Comparison of ENCODE assay signal across 9 cellular contexts in genomic region chr3:39153977-39154299, GRCh38. TPM values are rescaled to one million over a fixed set of nuclear protein-coding genes. Genes with fewer than 3 reads are reported as not detected.
DNase-seq lines count a peak whose midpoint lies in the region; ATAC-seq, FAIRE-seq and TF ChIP-seq lines count a peak whose summit lies in the region.
"Had no signal": no experiment of that assay in that cellular context is flagged by ENCODE, and none has a peak within 500 bp of the region (broad histone marks: within the 10 kb centered on the region; RNA-seq: fewer than 3 reads in every experiment).

No MANE protein-coding gene starts in this region.

- no peak for FAIRE-seq in RCC 7860 (lab: Jason Lieb, UNC)
- FAIRE-seq: A204.1 had no signal

- no peaks in the 10 kb centered on the region for H3K27me3 ChIP-seq in left lung

- TF ChIP-seq CTCF in left lung (IDR thresholded peaks at IDR 0.05), result no peak

- H3K36me3 Mint-ChIP-seq in T-helper 1 cell treated with Interleukin-12 subunit alpha and Interleukin-12 subunit beta and Interleukin-4 antibody, amounts not matched to agents 30 μg/mL and 1 μg/mL, for 36 hours (ENCODE audit: low read depth), result peaks cover 13% of the 10 kb centered on the region

- in situ Hi-C loops in KBM-7 (cut with MboI; ENCODE audit: low pct_unique_long_range_greater_than_20kb, low sequenced_read_pairs), result no loop called here

- peaks cover 33 to 44% of the 10 kb centered on the region in 2 donors for H3K4me1 ChIP-seq in left lung

- DNase-seq in T-helper 1 cell, result no peak
- no peak for DNase-seq in left lung
- DNase-seq in RCC 7860 (ENCODE audit: low spot score), result no peak
- no peak for DNase-seq in KBM-7

- peak overlapping the region; percentile 76 for H3K27ac ChIP-seq in angular gyrus (ENCODE audit: low read depth, low read length)
- H3K27ac ChIP-seq in left lung, result peak overlapping the region; percentile 99
- H3K27ac ChIP-seq in temporal lobe (ENCODE audit: low read depth, low read length), result peak overlapping the region; percentile 45

- H3K4me3 Mint-ChIP-seq in T-helper 1 cell treated with Interleukin-12 subunit alpha and Interleukin-12 subunit beta and Interleukin-4 antibody, amounts not matched to agents 30 μg/mL and 1 μg/mL, for 36 hours, result peak overlapping the region; percentile 77

- ATAC-seq in left lung (no peak), GM19395 (IDR thresholded peaks at IDR 0.05; ENCODE audit: unreplicated experiment) (no peak)

- peaks cover 13% of the 10 kb centered on the region for H3K27me3 Mint-ChIP-seq in T-helper 1 cell treated with Interleukin-12 subunit alpha and Interleukin-12 subunit beta and Interleukin-4 antibody, amounts not matched to agents 30 μg/mL and 1 μg/mL, for 36 hours (ENCODE audit: low read depth)

- no peaks in the 10 kb centered on the region for H3K36me3 ChIP-seq in left lung

- no peaks in the 10 kb centered on the region for H3K9me3 ChIP-seq in left lung

- peak overlapping the region; percentile 11 to 93 for H3K4me3 ChIP-seq in left lung

- no peaks in the 10 kb centered on the region for H3K9me3 Mint-ChIP-seq in T-helper 1 cell treated with Interleukin-12 subunit alpha and Interleukin-12 subunit beta and Interleukin-4 antibody, amounts not matched to agents 30 μg/mL and 1 μg/mL, for 36 hours

- H3K27ac Mint-ChIP-seq in T-helper 1 cell treated with Interleukin-12 subunit alpha and Interleukin-12 subunit beta and Interleukin-4 antibody, amounts not matched to agents 30 μg/mL and 1 μg/mL, for 36 hours, result peak overlapping the region; percentile 92

- intact Hi-C loops in left lung (cut with DNase I), result no loop called here

- peaks cover 44% of the 10 kb centered on the region for H3K4me1 Mint-ChIP-seq in T-helper 1 cell treated with Interleukin-12 subunit alpha and Interleukin-12 subunit beta and Interleukin-4 antibody, amounts not matched to agents 30 μg/mL and 1 μg/mL, for 36 hours (ENCODE audit: low read depth)

RNA-seq across cellular contexts. Expression of gene CSRNP1, which starts 0.5 kb away (rescaled TPM):
- total RNA-seq in left lung (10 to 100 TPM; 24.1 to 33.7 TPM), temporal lobe (3.7 TPM)

RNA-seq across cellular contexts. Expression of gene XIRP1, which starts 38.5 kb away (rescaled TPM):
- total RNA-seq in left lung (under 1 TPM; 0.09 to 0.18 TPM), temporal lobe (not detected)

RNA-seq across cellular contexts. Expression of gene TTC21A, which starts 46.5 kb away (rescaled TPM):
- total RNA-seq in left lung (10 to 100 TPM in 1 of 2 donors, 1 to 10 TPM in 1; 7.1 to 10.6 TPM), temporal lobe (2.0 TPM)

RNA-seq across cellular contexts. Expression of gene GORASP1, which starts 46.5 kb away (rescaled TPM):
- total RNA-seq in left lung (10 to 100 TPM; 62.5 to 63.2 TPM), temporal lobe (18.2 TPM)

Comparison
In these comparisons a context has a peak if more than half of its experiments do, and no peak if none do; other contexts are left out.
1. H3K27ac ChIP-seq: peak in every context shown above with its lines; median percentile 99 in left lung; 76 in angular gyrus; 45 in temporal lobe.